25 cellular contexts compared by ENCODE assay signal in the genomic region with DNA sequence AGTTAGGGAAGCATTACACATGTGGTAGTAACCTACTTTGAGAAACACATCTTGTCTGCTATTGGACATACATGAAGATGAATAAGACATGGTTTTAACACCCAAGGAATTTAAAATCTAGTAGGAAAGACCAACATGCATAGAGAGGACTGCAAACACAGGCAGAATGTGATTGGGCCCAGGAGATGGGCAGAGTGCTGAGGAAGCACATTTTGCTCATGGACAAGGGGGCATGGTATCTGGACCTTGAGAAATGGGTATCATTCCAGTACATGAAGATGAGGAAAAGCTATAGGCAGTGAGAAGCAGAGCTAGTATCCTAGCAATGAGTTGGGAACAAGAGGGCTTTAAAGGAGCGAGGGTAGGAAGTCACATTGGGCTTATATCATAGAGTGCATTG.
"Had no signal": no experiment of that assay in that cellular context is flagged by ENCODE, and none has a peak within 500 bp of the region (broad histone marks: within the 10 kb centered on the region; RNA-seq: fewer than 3 reads in every experiment).

No MANE protein-coding gene starts in this region.

- H3K4me3 Mint-ChIP-seq: mesothelial cell of epicardium, naive B cell had no signal

- H3K4me1 ChIP-seq: foreskin keratinocyte had no signal

- ATAC-seq: foreskin keratinocyte, gastroesophageal sphincter, heart right ventricle, left cardiac atrium, left lung, left ventricle myocardium superior, lower lobe of right lung, mucosa of descending colon had no signal

- H3K27me3 ChIP-seq: dorsolateral prefrontal cortex, esophagus muscularis mucosa, gastroesophageal sphincter, heart right ventricle, left lung had no signal

- H3K36me3 Mint-ChIP-seq: mesothelial cell of epicardium, naive B cell had no signal

- H3K9me3 Mint-ChIP-seq: mesothelial cell of epicardium had no signal

- H3K9me3 ChIP-seq: esophagus muscularis mucosa, gastroesophageal sphincter, heart right ventricle, left lung, lower lobe of right lung, mucosa of descending colon had no signal

- H3K27ac Mint-ChIP-seq: mesothelial cell of epicardium had no signal

- H3K4me3 ChIP-seq: coronary artery, dorsolateral prefrontal cortex, esophagus muscularis mucosa, gastroesophageal sphincter, heart right ventricle, left lung, lower lobe of right lung, mucosa of descending colon had no signal

- DNase-seq: dermis blood vessel endothelial cell; dorsolateral prefrontal cortex; effector CD4-positive, alpha-beta T cell; effector memory CD4-positive, alpha-beta T cell; foreskin keratinocyte; glutamatergic neuron; head of caudate nucleus; heart right ventricle; hippocampal formation; left cardiac atrium; left lung; left ventricle myocardium superior; lower lobe of right lung; mesenchymal stem cell; mucosa of descending colon; naive B cell had no signal

- FAIRE-seq: colon, endothelial cell of umbilical vein, frontal cortex, islet of Langerhans, keratinocyte had no signal

- H3K36me3 ChIP-seq: esophagus muscularis mucosa, gastroesophageal sphincter, heart right ventricle, left lung, lower lobe of right lung had no signal

- H3K27ac ChIP-seq: coronary artery, dorsolateral prefrontal cortex, esophagus muscularis mucosa, foreskin keratinocyte, gastroesophageal sphincter, heart right ventricle, left lung, lower lobe of right lung had no signal
